ENCODE assay signal across 32 cellular contexts in the genomic region with DNA sequence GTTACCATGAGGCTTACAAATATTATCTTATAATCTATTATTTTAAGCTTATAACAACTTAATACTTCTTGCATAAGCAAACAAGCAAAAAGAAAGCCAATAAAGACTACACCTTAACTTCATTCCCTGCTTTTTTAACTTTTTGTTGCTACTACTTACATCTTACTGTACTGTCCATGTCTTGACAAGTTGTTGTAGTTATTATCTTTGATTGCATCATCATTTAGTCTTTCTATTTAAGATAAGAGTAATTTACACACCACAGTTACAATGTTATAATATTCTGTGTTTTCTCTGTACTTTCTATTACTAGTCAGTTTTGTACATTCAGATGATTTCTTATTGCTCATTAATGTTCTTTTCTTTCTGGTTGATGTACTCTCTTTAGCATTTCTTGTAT.
"Had no signal": no experiment of that assay in that cellular context is flagged by ENCODE, and none has a peak within 500 bp of the region (broad histone marks: within the 10 kb centered on the region; RNA-seq: fewer than 3 reads in every experiment).

No MANE protein-coding gene starts in this region.

- H3K36me3 ChIP-seq: adrenal gland, brain microvascular endothelial cell, breast epithelium had no signal

- H3K27ac ChIP-seq: adrenal gland, body of pancreas, brain microvascular endothelial cell, breast epithelium, VCaP had no signal

- FAIRE-seq: TTC549 had no signal

- H3K4me3 ChIP-seq: adrenal gland, body of pancreas, breast epithelium had no signal

- DNase-seq: activated B cell treated with CpG ODN at 0.5 μM for 24 hours; activated CD4-positive, alpha-beta memory T cell treated with anti-CD3 and anti-CD28 coated beads for 36 hours; activated CD4-positive, alpha-beta T cell treated with anti-CD3 and anti-CD28 coated beads for 4 hours; activated CD4-positive, alpha-beta T cell treated with anti-CD3 and anti-CD28 coated beads, Interleukin-2, amount 10 ng/mL, durations not matched to agents 24 days and 14 days; activated CD4-positive, alpha-beta T cell treated with anti-CD3 and anti-CD28 coated beads, Interleukin-2, amount 50 U/mL, for 1 hour; activated CD4-positive, alpha-beta T cell treated with anti-CD3 and anti-CD28 coated beads, Interleukin-2, amount 50 U/mL, for 4 hours; activated CD4-positive, CD25-positive, alpha-beta regulatory T cell treated with anti-CD3 and anti-CD28 coated beads, Interleukin-2, amount 50 U/mL, for 72 hours; activated CD8-positive, alpha-beta memory T cell treated with anti-CD3 and anti-CD28 coated beads, Interleukin-2, amount 50 U/mL, for 4 hours; activated CD8-positive, alpha-beta T cell treated with anti-CD3 and anti-CD28 coated beads for 36 hours; activated effector memory CD4-positive, alpha-beta T cell treated with anti-CD3 and anti-CD28 coated beads, Interleukin-2, amount 50 U/mL, for 16 hours; activated gamma-delta T cell treated with Interleukin-2 at 50 U/mL for 16 hours; activated naive CD4-positive, alpha-beta T cell; activated naive CD4-positive, alpha-beta T cell treated with anti-CD3 and anti-CD28 coated beads for 36 hours; activated naive CD4-positive, alpha-beta T cell treated with anti-CD3 and anti-CD28 coated beads, Interleukin-2, amount 50 U/mL, for 16 hours; activated naive CD8-positive, alpha-beta T cell treated with anti-CD3 and anti-CD28 coated beads for 36 hours; activated T-cell treated with anti-CD3 and anti-CD28 coated beads for 4 hours; activated T-cell treated with anti-CD3 and anti-CD28 coated beads, Interleukin-2, amount 50 U/mL, for 1 hour; activated T-cell treated with anti-CD3 and anti-CD28 coated beads, Interleukin-2, amount 50 U/mL, for 4 hours; activated T-cell treated with anti-CD3 and anti-CD28 coated beads, Interleukin-2, amount 50 U/mL, for 72 hours; adrenal gland; amniotic stem cell; aorta; body of pancreas; brain microvascular endothelial cell; central memory CD4-positive, alpha-beta T cell; T-helper 2 cell; T-helper 9 cell had no signal

- H3K27me3 ChIP-seq: adrenal gland, body of pancreas, brain microvascular endothelial cell had no signal

- H3K9me3 ChIP-seq: adrenal gland, body of pancreas, breast epithelium had no signal

- ATAC-seq: activated CD8-positive, alpha-beta T cell treated with anti-CD3 and anti-CD28 coated beads for 36 hours; activated naive CD4-positive, alpha-beta T cell treated with anti-CD3 and anti-CD28 coated beads, Interleukin-2, amount 50 U/mL, for 72 hours; activated T-cell treated with anti-CD3 and anti-CD28 coated beads, Interleukin-2, amount 50 U/mL, for 4 hours; activated T-cell treated with anti-CD3 and anti-CD28 coated beads, Interleukin-2, amount 50 U/mL, for 72 hours; activated T-helper 17 cell treated with anti-CD3 and anti-CD28 coated beads, Interleukin-2, amount 50 U/mL, for 72 hours; body of pancreas had no signal

- H3K4me1 ChIP-seq: adrenal gland, body of pancreas, breast epithelium had no signal
